ENCODE assay signal across 25 cellular contexts in the genomic region with DNA sequence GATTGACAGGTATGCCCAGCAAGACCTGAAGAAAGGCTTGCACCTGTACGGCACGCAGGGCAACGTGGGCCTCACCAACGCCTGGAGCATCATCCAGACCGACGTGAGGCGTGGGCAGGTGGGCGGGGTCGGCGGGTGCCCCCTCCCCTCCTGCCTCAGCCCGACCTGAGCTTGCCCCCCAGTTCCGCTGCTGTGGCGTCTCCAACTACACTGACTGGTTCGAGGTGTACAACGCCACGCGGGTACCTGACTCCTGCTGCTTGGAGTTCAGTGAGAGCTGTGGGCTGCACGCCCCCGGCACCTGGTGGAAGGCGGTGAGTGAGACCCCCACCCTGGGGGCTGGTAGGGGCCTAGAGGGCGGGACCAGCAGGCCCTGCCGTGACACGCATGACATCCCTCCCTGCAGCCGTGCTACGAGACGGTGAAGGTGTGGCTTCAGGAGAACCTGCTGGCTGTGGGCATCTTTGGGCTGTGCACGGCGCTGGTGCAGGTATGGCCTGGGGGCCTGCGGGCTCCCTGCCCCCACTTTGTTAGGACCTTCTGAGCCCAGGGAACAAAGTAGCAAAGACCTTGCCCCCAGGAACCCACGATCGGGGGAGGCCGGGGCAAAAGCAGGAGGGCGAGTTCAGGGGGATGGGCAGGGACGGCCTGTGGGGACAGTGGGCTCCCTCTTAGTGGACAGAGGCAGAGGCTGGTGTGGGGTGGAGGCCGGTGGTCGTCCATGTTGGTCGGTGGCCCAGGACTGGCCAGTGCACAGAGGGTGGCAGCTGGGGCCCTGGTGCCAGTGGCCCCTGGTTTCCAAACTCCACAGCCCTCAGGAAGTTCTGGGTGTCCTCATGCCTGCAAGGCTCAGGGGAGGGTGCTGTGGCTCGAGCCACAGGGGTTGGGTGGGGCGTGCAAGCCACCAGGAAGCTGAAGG. TPM values are rescaled to one million over a fixed set of nuclear protein-coding genes. Genes with fewer than 3 reads are reported as not detected.
DNase-seq lines count a peak whose midpoint lies in the region; ATAC-seq, FAIRE-seq and TF ChIP-seq lines count a peak whose summit lies in the region.
"Had no signal": no experiment of that assay in that cellular context is flagged by ENCODE, and none has a peak within 500 bp of the region (broad histone marks: within the 10 kb centered on the region; RNA-seq: fewer than 3 reads in every experiment).

No MANE protein-coding gene starts in this region.

- no peak for TF ChIP-seq EP300 in GM12878 (IDR thresholded peaks at IDR 0.05; ENCODE audit: borderline replicate concordance in 1 of 2, control insufficient read depth in 1 of 2, low read depth in 2 of 2, low read length in 2 of 2)

- in situ Hi-C loops in GM12878 (cut with MboI) = no loop called here

- no peak overlapping the region for H3K27ac ChIP-seq in GM12878 (ENCODE audit: control insufficient read depth, insufficient read depth)
- H3K27ac ChIP-seq in spleen = peak overlapping the region in 5 of 8 donors; percentile 26 to 57 (median 51)
- no peak overlapping the region for H3K27ac ChIP-seq in foreskin keratinocyte
- no peak overlapping the region for H3K27ac ChIP-seq in adrenal gland
- H3K27ac ChIP-seq: C4-2B, GM23248, SJSA1 had no signal

- H3K9ac ChIP-seq in GM12878 (ENCODE audit: control insufficient read depth, insufficient read depth, low read length) = no peak overlapping the region
- H3K9ac ChIP-seq: GM23248 had no signal

- WGBS in GM12878 (ENCODE audit: insufficient coverage, insufficient replicate concordance, low lambda C conversion rate, missing lambda C conversion rate) = 41% methylated on average over 39 of the region's 39 CpGs
- WGBS in spleen, 5 donors = 78 to 85% (median 80%) methylated on average over 20 to 39 of the region's 39 CpGs
- WGBS in adrenal gland, 4 donors = 76 to 94% (median 87%) methylated on average over 10 to 39 of the region's 39 CpGs

- no peaks in the 10 kb centered on the region for H3K27me3 ChIP-seq in H7 (ENCODE audit: control insufficient read depth, insufficient read depth, low read length)
- H3K27me3 ChIP-seq in GM12878 (replicated peaks in 1 of 2; ENCODE audit: control insufficient read depth in 2 of 2, insufficient read depth in 2 of 2, low read length in 1 of 2) = no peaks in the 10 kb centered on the region
- no peaks in the 10 kb centered on the region for H3K27me3 ChIP-seq in spleen (replicated peaks in 1 of 7)
- no peaks in the 10 kb centered on the region for H3K27me3 ChIP-seq in foreskin keratinocyte
- no peaks in the 10 kb centered on the region for H3K27me3 ChIP-seq in adrenal gland
- H3K27me3 ChIP-seq: MG63, SJSA1 had no signal

- ATAC-seq in GM12878 (no peak), foreskin keratinocyte (no peak), HG03442 (IDR thresholded peaks at IDR 0.05; ENCODE audit: unreplicated experiment) (no peak)
- ATAC-seq: Right ventricle myocardium inferior had no signal

- H3K79me2 ChIP-seq in GM12878 (ENCODE audit: control insufficient read depth, insufficient read depth, low read length) = no peaks in the 10 kb centered on the region

- no peak for FAIRE-seq in GM12878 (lab: Jason Lieb, UNC)
- FAIRE-seq: HTR-8/SVneo had no signal

- BruUV-seq in GM12878 (replicated peaks; lab: Mats Ljungman, UMichigan) = no TSS peak

- H4K20me1 ChIP-seq in GM12878 (ENCODE audit: control insufficient read depth, insufficient read depth) = no peaks in the 10 kb centered on the region

- H3K4me3 ChIP-seq in H7 (ENCODE audit: insufficient read depth, low read depth, low read length) (no peak overlapping the region), GM12878 (no peak overlapping the region), spleen (no peak overlapping the region), adrenal gland (no peak overlapping the region)
- H3K4me3 ChIP-seq: GM23248, MG63, SJSA1 had no signal

- H2AFZ ChIP-seq in GM12878 (ENCODE audit: control insufficient read depth, low read depth, low read length) = no peak overlapping the region
- H2AFZ ChIP-seq: GM23248 had no signal

- POLR2A ChIA-PET in GM12878 (lab: Charles Lee) = no interaction called here

- SMC1A ChIA-PET in GM12878 (lab: Charles Lee; ENCODE audit: uncharacterized antibody, unreplicated experiment) = no interaction called here

- no peak overlapping the region for H3K4me2 ChIP-seq in GM12878 (ENCODE audit: control insufficient read depth, insufficient read depth)

- CTCF ChIA-PET in GM12878 (lab: Yijun Ruan, JAX) = no interaction called here

- H3K9me3 ChIP-seq in GM12878 (replicated peaks; ENCODE audit: control insufficient read depth, insufficient read depth, low read length) = no peaks in the 10 kb centered on the region
- H3K9me3 ChIP-seq in spleen = no peaks in the 10 kb centered on the region
- H3K9me3 ChIP-seq in adrenal gland (replicated peaks in 1 of 3) = no peaks in the 10 kb centered on the region
- H3K9me3 ChIP-seq: MG63, SJSA1 had no signal

- DNase-seq in H7 (peak; percentile 68), GM12878 (ENCODE audit: low read depth, low spot score) (no peak), left kidney (ENCODE audit: low read depth, low spot score) (peak; percentile 34), spleen (no peak), foreskin keratinocyte (no peak), adrenal gland (no peak)
- DNase-seq: DMS153, DND-41, GM23248, HCEC 1CT, KG1, MG63, NCI-H1105 treated with DMSO at 0.1 percent for 48 hours, NCI-H146, NCI-H1930, NCI-H2107, NCI-H446, NCI-H524 treated with DMSO at 0.1 percent for 48 hours, NCI-H774, T-helper 1 cell had no signal

- intact Hi-C loops in GM12878 (cut with micrococcal nuclease; ENCODE audit: unreplicated experiment) = no loop called here
- intact Hi-C loops in spleen (cut with DNase I; ENCODE audit: low total_unique reads) = no loop called here
- intact Hi-C loops in adrenal gland (cut with DNase I) = no loop called here

- no peak for TF ChIP-seq RAD21 in GM12878 (IDR thresholded peaks at IDR 0.05; ENCODE audit: insufficient read depth, low read depth, low read length)

- H3K36me3 ChIP-seq in H7 (replicated peaks; ENCODE audit: control insufficient read depth, insufficient read depth, low read length) (no peaks in the 10 kb centered on the region; the same call in 1 of the 2 replicates), GM12878 (ENCODE audit: control insufficient read depth in 2 of 2, insufficient read depth in 2 of 2, low read length in 1 of 2) (no peaks in the 10 kb centered on the region; a peak in 1 of 4 replicates), spleen (peaks cover 0 to 77% (median 26%) of the 10 kb centered on the region in 6 donors), adrenal gland (replicated peaks in 1 of 2) (peaks cover 0 to 4% of the 10 kb centered on the region in 2 donors)

- H3K4me1 ChIP-seq in GM12878 (ENCODE audit: control insufficient read depth, insufficient read depth, low read length) (no peaks in the 10 kb centered on the region), spleen (peaks cover 0 to 43% (median 16%) of the 10 kb centered on the region in 6 donors), foreskin keratinocyte (no peaks in the 10 kb centered on the region), adrenal gland (replicated peaks in 1 of 2) (peaks cover 0 to 9% of the 10 kb centered on the region in 2 donors)
- H3K4me1 ChIP-seq: SJSA1 had no signal

- TF ChIP-seq POLR2A in GM12878 (IDR thresholded peaks at IDR 0.05; ENCODE audit: low read depth, low read length) (peak; percentile 65), spleen (IDR thresholded peaks at IDR 0.05) (no peak), adrenal gland (IDR thresholded peaks at IDR 0.05) (no peak)

- RAD21 ChIA-PET in GM12878 (lab: Charles Lee; ENCODE audit: unreplicated experiment) = no interaction called here

- TF ChIP-seq CTCF in GM12878 (IDR thresholded peaks at IDR 0.05 in 2 of 3, conservative IDR thresholded peaks at IDR 0.05 in 1 of 3; ENCODE audit: control insufficient read depth in 2 of 3, extremely low read depth in 1 of 3, insufficient read depth in 1 of 3, low read depth in 3 of 3, low read length in 3 of 3) (no peak), spleen (IDR thresholded peaks at IDR 0.05 in 8 of 11, conservative IDR thresholded peaks at IDR 0.05 in 3 of 11) (no peak), foreskin keratinocyte (conservative IDR thresholded peaks at IDR 0.05) (no peak), adrenal gland (IDR thresholded peaks at IDR 0.05) (no peak)

RNA-seq across cellular contexts. Expression of a gene that starts 23.1 kb away (rescaled TPM):
- 101 and 117 TPM in 2 replicates for total RNA-seq in H7 (2014; rRNA removed; shearing (Covaris generic))
- 47.0 and 47.6 TPM in 2 replicates for total RNA-seq in GM12878 (2013; cell fraction: nucleolus; rRNA removed)
- total RNA-seq in GM12878 (2014; rRNA removed) = 9.3 and 10.1 TPM in 2 replicates
- 2.3 and 2.7 TPM in 2 replicates for total RNA-seq in GM12878 (2014; rRNA removed; fragmentation: Illumina TruSeq; extraction: Trizol)
- total RNA-seq in GM12878 (2021) = 8.7 and 9.0 TPM in 2 replicates
- polyA plus RNA-seq in GM12878 (2011; ENCODE audit: low read depth) = 3.5 TPM
- 6.5 and 13.4 TPM in 2 replicates for polyA plus RNA-seq in GM12878 (2011; rRNA removed)
- 22.9 and 34.0 TPM in 2 replicates for polyA plus RNA-seq in GM12878 (2011; cell fraction: cytosol; rRNA removed)
- polyA plus RNA-seq in GM12878 (2011; cell fraction: nucleus; rRNA removed) = 75.6 and 100 TPM in 2 replicates
- 6.5 and 6.8 TPM in 2 replicates for polyA plus RNA-seq in GM12878 (2012)
- polyA plus RNA-seq in GM12878 (2014; fragmentation: Illumina TruSeq; extraction: Trizol) = 0.96 TPM in 1 of 2 replicates, not detected in the other
- polyA plus RNA-seq in GM12878 (2014; fragmentation: Nextera tagmentation; extraction: Ambion mirVana) = under 1 TPM in 1 of 2 experiments, not detected in 1; 0.37 TPM
- 11.6 and 14.0 TPM in 2 replicates for polyA plus RNA-seq in GM12878 (2014; rRNA removed)
- polyA plus RNA-seq in GM12878 (2016; fragmentation: Nextera tagmentation; extraction: Ambion mirVana) = 1 to 10 TPM; 7.6 to 8.5 TPM
- 13.9 and 15.4 TPM in 2 replicates for polyA minus RNA-seq in GM12878 (2011; rRNA and poly(A)+ RNA removed)
- 21.0 and 24.9 TPM in 2 replicates for polyA minus RNA-seq in GM12878 (2011; cell fraction: cytosol; rRNA and poly(A)+ RNA removed)
- polyA minus RNA-seq in GM12878 (2011; cell fraction: nucleus; rRNA and poly(A)+ RNA removed) = 10.2 and 15.3 TPM in 2 replicates
- total RNA-seq in spleen = 100 to 1,000 TPM in 5 of 7 donors, 10 to 100 TPM in 2; 91.3 to 140 (median 122) TPM
- 10 to 100 TPM; 32.1 to 67.4 (median 52.1) TPM for polyA plus RNA-seq in spleen
- total RNA-seq in foreskin keratinocyte = 77.6 and 85.3 TPM in 2 replicates
- polyA plus RNA-seq in foreskin keratinocyte = 119 and 135 TPM in 2 replicates
- total RNA-seq in adrenal gland = 100 to 1,000 TPM in 2 of 8 donors, 10 to 100 TPM in 6; 39.7 to 207 (median 75.4) TPM
- 10 to 100 TPM in 2 of 3 donors, 1 to 10 TPM in 1; 5.2 to 50.4 (median 41.2) TPM for polyA plus RNA-seq in adrenal gland

RNA-seq across cellular contexts. Expression of a gene that starts 23.4 kb away (rescaled TPM):
- total RNA-seq in H7 (2014; rRNA removed; shearing (Covaris generic)) = 96.1 and 135 TPM in 2 replicates
- 10.3 and 15.3 TPM in 2 replicates for total RNA-seq in GM12878 (2013; cell fraction: nucleolus; rRNA removed)
- total RNA-seq in GM12878 (2014; rRNA removed) (366 and 432 TPM in 2 replicates), GM12878 (2014; rRNA removed; fragmentation: Illumina TruSeq; extraction: Trizol) (60.2 and 68.7 TPM in 2 replicates), GM12878 (2021) (133 and 137 TPM in 2 replicates), spleen (10 to 100 TPM; 24.6 to 95.3 (median 62.5) TPM), foreskin keratinocyte (160 and 213 TPM in 2 replicates), adrenal gland (100 to 1,000 TPM in 4 of 8 donors, 10 to 100 TPM in 4; 26.2 to 206 (median 108) TPM)
- 11.2 TPM for polyA plus RNA-seq in GM12878 (2011; ENCODE audit: low read depth)
- polyA plus RNA-seq in GM12878 (2011; rRNA removed) (13.7 and 44.2 TPM in 2 replicates), GM12878 (2014; fragmentation: Illumina TruSeq; extraction: Trizol) (2.2 and 23.1 TPM in 2 replicates), GM12878 (2014; fragmentation: Nextera tagmentation; extraction: Ambion mirVana) (100 to 1,000 TPM in 1 of 2 experiments, 10 to 100 TPM in 1; 68.8 to 117 TPM), GM12878 (2014; rRNA removed) (318 and 463 TPM in 2 replicates), GM12878 (2016; fragmentation: Nextera tagmentation; extraction: Ambion mirVana) (100 to 1,000 TPM; 439 to 497 TPM), spleen (100 to 1,000 TPM in 1 of 3 donors, 10 to 100 TPM in 2; 55.2 to 131 (median 94.0) TPM), foreskin keratinocyte (460 and 473 TPM in 2 replicates), adrenal gland (100 to 1,000 TPM in 1 of 3 donors, 10 to 100 TPM in 2; 43.3 to 163 (median 96.5) TPM)
- polyA plus RNA-seq in GM12878 (2011; cell fraction: cytosol; rRNA removed) = 76.2 and 168 TPM in 2 replicates
- polyA plus RNA-seq in GM12878 (2011; cell fraction: nucleus; rRNA removed) = 129 and 164 TPM in 2 replicates
- 136 and 240 TPM in 2 replicates for polyA plus RNA-seq in GM12878 (2012)
- polyA minus RNA-seq in GM12878 (2011; rRNA and poly(A)+ RNA removed) = 70.2 and 136 TPM in 2 replicates
- polyA minus RNA-seq in GM12878 (2011; cell fraction: cytosol; rRNA and poly(A)+ RNA removed) = 63.5 and 71.9 TPM in 2 replicates
- polyA minus RNA-seq in GM12878 (2011; cell fraction: nucleus; rRNA and poly(A)+ RNA removed) = 35.2 and 55.4 TPM in 2 replicates

RNA-seq across cellular contexts. Expression of a gene that starts 33.0 kb away (rescaled TPM):
- 175 and 190 TPM in 2 replicates for total RNA-seq in H7 (2014; rRNA removed; shearing (Covaris generic))
- total RNA-seq in GM12878 (2013; cell fraction: nucleolus; rRNA removed) = 31.6 and 37.0 TPM in 2 replicates
- 26.2 and 37.1 TPM in 2 replicates for total RNA-seq in GM12878 (2014; rRNA removed)
- total RNA-seq in GM12878 (2014; rRNA removed; fragmentation: Illumina TruSeq; extraction: Trizol) = 11.1 and 17.6 TPM in 2 replicates
- 28.6 and 31.7 TPM in 2 replicates for total RNA-seq in GM12878 (2021)
- polyA plus RNA-seq in GM12878 (2011; ENCODE audit: low read depth) = 11.6 TPM
- 19.9 and 39.6 TPM in 2 replicates for polyA plus RNA-seq in GM12878 (2011; rRNA removed)
- 55.0 and 67.3 TPM in 2 replicates for polyA plus RNA-seq in GM12878 (2011; cell fraction: cytosol; rRNA removed)
- polyA plus RNA-seq in GM12878 (2011; cell fraction: nucleus; rRNA removed) = 150 and 186 TPM in 2 replicates
- 30.4 and 30.5 TPM in 2 replicates for polyA plus RNA-seq in GM12878 (2012)
- 1.5 and 9.4 TPM in 2 replicates for polyA plus RNA-seq in GM12878 (2014; fragmentation: Illumina TruSeq; extraction: Trizol)
- 1 to 10 TPM in 1 of 2 experiments, under 1 TPM in 1; 0.52 to 1.4 TPM for polyA plus RNA-seq in GM12878 (2014; fragmentation: Nextera tagmentation; extraction: Ambion mirVana)
- polyA plus RNA-seq in GM12878 (2014; rRNA removed) = 40.1 and 41.7 TPM in 2 replicates
- 10 to 100 TPM in 1 of 2 experiments, 1 to 10 TPM in 1; 9.4 to 11.7 TPM for polyA plus RNA-seq in GM12878 (2016; fragmentation: Nextera tagmentation; extraction: Ambion mirVana)
- 32.0 and 60.1 TPM in 2 replicates for polyA minus RNA-seq in GM12878 (2011; rRNA and poly(A)+ RNA removed)
- 19.9 and 21.7 TPM in 2 replicates for polyA minus RNA-seq in GM12878 (2011; cell fraction: cytosol; rRNA and poly(A)+ RNA removed)
- 35.8 and 46.4 TPM in 2 replicates for polyA minus RNA-seq in GM12878 (2011; cell fraction: nucleus; rRNA and poly(A)+ RNA removed)
- total RNA-seq in spleen = 100 to 1,000 TPM in 3 of 7 donors, 10 to 100 TPM in 4; 69.7 to 142 (median 80.1) TPM
- polyA plus RNA-seq in spleen = 100 to 1,000 TPM in 1 of 3 donors, 10 to 100 TPM in 2; 38.0 to 111 (median 82.8) TPM
- total RNA-seq in foreskin keratinocyte = 390 and 399 TPM in 2 replicates
- 547 and 553 TPM in 2 replicates for polyA plus RNA-seq in foreskin keratinocyte
- total RNA-seq in adrenal gland = 100 to 1,000 TPM; 182 to 387 (median 330) TPM
- 100 to 1,000 TPM; 111 to 268 (median 246) TPM for polyA plus RNA-seq in adrenal gland

RNA-seq across cellular contexts. Expression of a gene that starts 38.1 kb away (rescaled TPM):
- 20.2 and 35.8 TPM in 2 replicates for total RNA-seq in H7 (2014; rRNA removed; shearing (Covaris generic))
- 19.6 and 20.5 TPM in 2 replicates for total RNA-seq in GM12878 (2013; cell fraction: nucleolus; rRNA removed)
- total RNA-seq in GM12878 (2014; rRNA removed) (19.2 and 20.1 TPM in 2 replicates), GM12878 (2014; rRNA removed; fragmentation: Illumina TruSeq; extraction: Trizol) (3.0 and 3.7 TPM in 2 replicates), GM12878 (2021) (29.6 and 32.6 TPM in 2 replicates), spleen (10 to 100 TPM; 10.2 to 28.0 (median 15.3) TPM), foreskin keratinocyte (0.71 and 1.4 TPM in 2 replicates), adrenal gland (10 to 100 TPM in 6 of 8 donors, 1 to 10 TPM in 2; 5.9 to 22.6 (median 15.6) TPM)
- 2.2 TPM for polyA plus RNA-seq in GM12878 (2011; ENCODE audit: low read depth)
- polyA plus RNA-seq in GM12878 (2011; rRNA removed) (3.3 and 8.8 TPM in 2 replicates), GM12878 (2014; fragmentation: Illumina TruSeq; extraction: Trizol) (0.43 and 4.4 TPM in 2 replicates), GM12878 (2014; fragmentation: Nextera tagmentation; extraction: Ambion mirVana) (under 1 TPM; 0.10 to 0.31 TPM), GM12878 (2014; rRNA removed) (33.7 and 44.0 TPM in 2 replicates), GM12878 (2016; fragmentation: Nextera tagmentation; extraction: Ambion mirVana) (10 to 100 TPM; 16.6 to 17.0 TPM), spleen (10 to 100 TPM in 2 of 3 donors, 1 to 10 TPM in 1; 6.1 to 34.1 (median 12.6) TPM), foreskin keratinocyte (1.2 and 2.1 TPM in 2 replicates), adrenal gland (10 to 100 TPM in 2 of 3 donors, 1 to 10 TPM in 1; 1.0 to 91.3 (median 39.3) TPM)
- 12.4 and 20.6 TPM in 2 replicates for polyA plus RNA-seq in GM12878 (2011; cell fraction: cytosol; rRNA removed)
- polyA plus RNA-seq in GM12878 (2011; cell fraction: nucleus; rRNA removed) = 217 and 287 TPM in 2 replicates
- polyA plus RNA-seq in GM12878 (2012) = 8.8 and 10.3 TPM in 2 replicates
- polyA minus RNA-seq in GM12878 (2011; rRNA and poly(A)+ RNA removed) = 2.9 and 6.7 TPM in 2 replicates
- polyA minus RNA-seq in GM12878 (2011; cell fraction: cytosol; rRNA and poly(A)+ RNA removed) = 5.2 and 5.9 TPM in 2 replicates
- 26.6 and 33.3 TPM in 2 replicates for polyA minus RNA-seq in GM12878 (2011; cell fraction: nucleus; rRNA and poly(A)+ RNA removed)
- total RNA-seq: SJSA1 had no signal

RNA-seq across cellular contexts. Expression of a gene that starts 44.8 kb away (rescaled TPM):
- total RNA-seq in H7 (2014; rRNA removed; shearing (Covaris generic)) = 36.9 and 38.1 TPM in 2 replicates
- total RNA-seq in GM12878 (2013; cell fraction: nucleolus; rRNA removed) = 35.6 and 47.2 TPM in 2 replicates
- total RNA-seq in GM12878 (2014; rRNA removed) (20.7 and 30.2 TPM in 2 replicates), GM12878 (2014; rRNA removed; fragmentation: Illumina TruSeq; extraction: Trizol) (15.5 and 16.7 TPM in 2 replicates), GM12878 (2021) (48.5 and 54.2 TPM in 2 replicates), spleen (100 to 1,000 TPM in 6 of 7 donors, 10 to 100 TPM in 1; 82.2 to 218 (median 121) TPM), foreskin keratinocyte (63.7 and 66.4 TPM in 2 replicates), adrenal gland (100 to 1,000 TPM in 5 of 8 donors, 10 to 100 TPM in 3; 93.1 to 220 (median 110) TPM)
- 17.6 TPM for polyA plus RNA-seq in GM12878 (2011; ENCODE audit: low read depth)
- polyA plus RNA-seq in GM12878 (2011; rRNA removed) (15.5 and 30.1 TPM in 2 replicates), GM12878 (2014; fragmentation: Illumina TruSeq; extraction: Trizol) (11.1 and 20.2 TPM in 2 replicates), GM12878 (2014; fragmentation: Nextera tagmentation; extraction: Ambion mirVana) (10 to 100 TPM in 1 of 2 experiments, 1 to 10 TPM in 1; 4.8 to 10.1 TPM), GM12878 (2014; rRNA removed) (38.9 and 40.2 TPM in 2 replicates), GM12878 (2016; fragmentation: Nextera tagmentation; extraction: Ambion mirVana) (10 to 100 TPM; 63.3 to 75.2 TPM), spleen (10 to 100 TPM; 37.2 to 63.2 (median 39.3) TPM), foreskin keratinocyte (51.9 and 52.6 TPM in 2 replicates), adrenal gland (10 to 100 TPM; 39.2 to 60.1 (median 56.3) TPM)
- 45.8 and 56.7 TPM in 2 replicates for polyA plus RNA-seq in GM12878 (2011; cell fraction: cytosol; rRNA removed)
- 53.3 and 64.0 TPM in 2 replicates for polyA plus RNA-seq in GM12878 (2011; cell fraction: nucleus; rRNA removed)
- 30.5 and 35.3 TPM in 2 replicates for polyA plus RNA-seq in GM12878 (2012)
- 36.6 and 44.7 TPM in 2 replicates for polyA minus RNA-seq in GM12878 (2011; rRNA and poly(A)+ RNA removed)
- polyA minus RNA-seq in GM12878 (2011; cell fraction: cytosol; rRNA and poly(A)+ RNA removed) = 19.8 and 21.9 TPM in 2 replicates
- 18.6 and 24.4 TPM in 2 replicates for polyA minus RNA-seq in GM12878 (2011; cell fraction: nucleus; rRNA and poly(A)+ RNA removed)

Comparison
In these comparisons a context has a peak if more than half of its experiments do, and no peak if none do; other contexts are left out.
1. DNase-seq: peak in H7 (single experiment) and left kidney (single experiment); none in GM12878 (single experiment), spleen (single experiment), foreskin keratinocyte (0 of 2) and adrenal gland (0 of 7).
2. H3K27ac ChIP-seq: peak in spleen (5 of 8); none in GM12878 (single experiment), foreskin keratinocyte (single experiment) and adrenal gland (0 of 5).